In the genomic region with DNA sequence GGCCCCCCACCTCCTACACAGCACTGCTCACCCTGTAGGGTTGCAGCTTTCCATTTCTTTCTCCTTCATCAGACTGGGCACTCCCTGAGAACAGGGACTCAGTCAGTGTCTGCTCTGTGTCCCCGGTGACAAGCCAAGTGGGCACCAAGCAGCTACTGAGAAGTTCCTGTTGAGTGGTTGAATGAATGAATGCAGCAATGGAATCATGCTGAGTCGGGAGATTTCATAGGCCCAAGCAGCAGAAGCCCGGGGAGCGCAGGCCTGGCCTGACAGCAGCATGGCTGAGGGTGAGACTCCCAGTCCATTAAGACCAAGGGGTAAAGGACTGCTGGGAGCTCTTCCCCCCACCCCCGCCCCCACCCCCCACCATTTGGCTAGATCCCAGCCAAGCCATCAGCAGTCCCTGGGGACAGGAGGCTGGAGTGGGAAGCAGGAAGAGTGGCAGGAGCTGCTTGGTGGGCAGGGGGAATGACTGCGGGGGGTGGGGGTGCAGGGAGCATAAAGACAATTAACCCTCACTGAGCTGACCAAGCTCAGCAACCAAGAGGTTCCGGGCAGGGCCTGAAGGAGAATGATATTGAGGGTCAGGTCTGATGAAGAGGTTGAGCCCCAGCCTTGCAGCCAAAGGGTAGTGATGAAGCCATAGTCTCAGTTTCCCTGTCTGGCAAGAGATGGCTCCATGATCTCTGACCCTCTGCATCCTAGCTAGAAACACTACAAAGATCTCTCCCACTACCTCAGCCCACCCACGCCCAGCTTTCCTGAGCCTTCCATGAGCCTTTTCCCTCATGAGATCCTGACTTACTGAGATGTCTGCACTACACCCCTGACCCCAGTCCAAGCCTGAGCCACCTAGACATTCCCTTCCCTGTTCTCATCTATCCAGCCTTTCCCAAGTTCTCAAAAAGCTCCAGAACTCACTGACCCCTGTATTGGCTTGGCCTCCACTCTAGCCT, we compare ENCODE assay signal across 1 cellular context.
TF ChIP-seq lines count a peak whose summit lies in the region.

No MANE protein-coding gene starts in this region.

TF ChIP-seq in SK-N-SH treated with all-trans-retinoic acid at 6 μM for 48 hours, 23 proteins besides CTCF, POLR2A, EP300 and RAD21 (continued from another document):
- TF ChIP-seq POU6F1 (CRISPR knock-in tag; IDR thresholded peaks at IDR 0.05; ENCODE audit: borderline replicate concordance, low read depth) (no peak), BACH2 (CRISPR knock-in tag; IDR thresholded peaks at IDR 0.05; ENCODE audit: borderline replicate concordance) (no peak), TSHZ2 (CRISPR knock-in tag; IDR thresholded peaks at IDR 0.05) (no peak), TCF4 (CRISPR knock-in tag; IDR thresholded peaks at IDR 0.05; ENCODE audit: borderline replicate concordance) (no peak)
